19 cellular contexts compared by ENCODE assay signal in the genomic region with DNA sequence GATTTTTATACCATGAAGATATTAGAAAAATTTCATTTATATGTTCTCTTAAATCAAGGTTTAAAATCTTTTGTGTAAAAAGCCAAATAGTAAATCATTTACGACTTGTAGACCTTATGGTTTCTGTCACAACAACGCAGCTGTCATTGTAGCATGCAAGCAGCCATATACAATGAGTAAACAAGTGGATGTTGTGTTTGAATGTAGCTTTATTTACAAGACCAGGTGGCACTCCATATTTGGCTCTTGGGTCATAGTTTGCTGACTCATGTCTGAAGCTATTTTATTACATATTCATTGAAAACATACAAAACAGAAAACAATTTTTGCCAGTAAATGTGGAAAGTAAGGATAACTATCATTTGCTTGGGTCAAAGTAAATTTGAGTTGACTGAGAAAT.
"Had no signal": no experiment of that assay in that cellular context is flagged by ENCODE, and none has a peak within 500 bp of the region (broad histone marks: within the 10 kb centered on the region; RNA-seq: fewer than 3 reads in every experiment).

No MANE protein-coding gene starts in this region.

- DNase-seq: activated CD4-positive, alpha-beta T cell treated with anti-CD3 and anti-CD28 coated beads for 1 hour; activated CD4-positive, alpha-beta T cell treated with anti-CD3 and anti-CD28 coated beads, Interleukin-2, amount 50 U/mL, for 4 hours; activated gamma-delta T cell; adrenal gland; cerebellar nuclear complex; cortex of kidney; effector CD4-positive, alpha-beta T cell; gastrocnemius medialis; head of caudate nucleus; kidney; spleen; stimulated activated naive B cell treated with anti-CD40 and anti-IgM and Interleukin-4, amounts not matched to agents 10 μg/mL and 1 μg/mL and 100 μg/mL, for 72 hours; upper lobe of right lung had no signal

- H3K27ac Mint-ChIP-seq: activated naive CD4-positive, alpha-beta T cell treated with anti-CD3 and anti-CD28 coated beads, Interleukin-2, amount 50 U/mL, for 24 hours; mesothelial cell of epicardium; nephron; stimulated activated naive B cell treated with anti-CD40 and anti-IgM and Interleukin-4, amounts not matched to agents 10 μg/mL and 1 μg/mL and 100 μg/mL, for 72 hours had no signal

- H3K4me3 Mint-ChIP-seq: activated naive CD4-positive, alpha-beta T cell treated with anti-CD3 and anti-CD28 coated beads, Interleukin-2, amount 50 U/mL, for 24 hours; mesothelial cell of epicardium; nephron; stimulated activated naive B cell treated with anti-CD40 and anti-IgM and Interleukin-4, amounts not matched to agents 10 μg/mL and 1 μg/mL and 100 μg/mL, for 72 hours had no signal

- ATAC-seq: esophagus mucosa; gastrocnemius medialis; left lobe of liver; sciatic nerve; stimulated activated naive B cell treated with anti-CD40 and anti-IgM and Interleukin-4, amounts not matched to agents 10 μg/mL and 1 μg/mL and 100 μg/mL, for 72 hours; upper lobe of right lung had no signal

- H3K36me3 Mint-ChIP-seq: activated naive CD4-positive, alpha-beta T cell treated with anti-CD3 and anti-CD28 coated beads, Interleukin-2, amount 50 U/mL, for 24 hours; mesothelial cell of epicardium; stimulated activated naive B cell treated with anti-CD40 and anti-IgM and Interleukin-4, amounts not matched to agents 10 μg/mL and 1 μg/mL and 100 μg/mL, for 72 hours had no signal

- H3K4me1 Mint-ChIP-seq: activated naive CD4-positive, alpha-beta T cell treated with anti-CD3 and anti-CD28 coated beads, Interleukin-2, amount 50 U/mL, for 24 hours; stimulated activated naive B cell treated with anti-CD40 and anti-IgM and Interleukin-4, amounts not matched to agents 10 μg/mL and 1 μg/mL and 100 μg/mL, for 72 hours had no signal

- H3K9me3 Mint-ChIP-seq: activated naive CD4-positive, alpha-beta T cell treated with anti-CD3 and anti-CD28 coated beads, Interleukin-2, amount 50 U/mL, for 24 hours; nephron had no signal

- H3K27me3 Mint-ChIP-seq: activated naive CD4-positive, alpha-beta T cell treated with anti-CD3 and anti-CD28 coated beads, Interleukin-2, amount 50 U/mL, for 24 hours; stimulated activated naive B cell treated with anti-CD40 and anti-IgM and Interleukin-4, amounts not matched to agents 10 μg/mL and 1 μg/mL and 100 μg/mL, for 72 hours had no signal
